Comparison of ENCODE assay signal across 12 cellular contexts in the genomic region with DNA sequence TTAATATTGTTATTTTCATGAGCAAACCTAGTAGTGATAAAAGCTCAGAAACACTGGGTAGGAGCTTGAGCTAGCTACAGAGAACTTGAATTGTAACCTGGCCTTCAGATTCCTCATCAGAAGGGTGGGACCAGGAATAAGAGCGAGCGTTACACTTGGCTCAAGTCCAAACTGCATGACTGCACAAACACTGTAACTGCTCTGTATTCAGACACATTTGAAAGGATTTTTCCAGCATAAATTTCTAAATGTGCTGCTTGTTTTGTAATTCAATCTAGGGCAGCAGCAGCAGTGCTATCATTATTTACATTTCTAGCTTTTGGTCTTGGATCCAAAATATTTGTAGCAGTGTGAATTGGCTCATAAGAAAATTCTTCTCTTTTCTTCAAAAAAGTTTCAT.
DNase-seq lines count a peak whose midpoint lies in the region; ATAC-seq, FAIRE-seq and TF ChIP-seq lines count a peak whose summit lies in the region.
"Had no signal": no experiment of that assay in that cellular context is flagged by ENCODE, and none has a peak within 500 bp of the region (broad histone marks: within the 10 kb centered on the region; RNA-seq: fewer than 3 reads in every experiment).

No MANE protein-coding gene starts in this region.

- no peaks in the 10 kb centered on the region for H3K36me3 ChIP-seq in small intestine (ENCODE audit: control insufficient read depth in 2 of 2, insufficient read depth in 2 of 2, low read length in 2 of 2)
- H3K36me3 ChIP-seq: gastrocnemius medialis, upper lobe of left lung had no signal

- H3K4me3 ChIP-seq in epithelial cell of esophagus (ENCODE audit: low read length) (no peak overlapping the region), small intestine (ENCODE audit: low read depth in 1 of 2, low read length in 2 of 2) (no peak overlapping the region)
- H3K4me3 ChIP-seq: gastrocnemius medialis, upper lobe of left lung had no signal

- no peaks in the 10 kb centered on the region for H3K4me1 ChIP-seq in small intestine (ENCODE audit: control insufficient read depth in 2 of 2, insufficient read depth in 1 of 2, low read depth in 1 of 2, low read length in 1 of 2)

- no peak for FAIRE-seq in small intestine (lab: Jason Lieb, UNC)

- WGBS in small intestine, 3 donors = 16 to 36% (median 26%) methylated on average over 2 of the region's 2 CpGs

- peak; percentile 40 for DNase-seq in NCI-H2171 treated with DMSO at 0.1 percent for 48 hours (lab: John Stamatoyannopoulos, UW)
- no peak for DNase-seq in NCI-H2171 (lab: John Stamatoyannopoulos, UW)
- peak; percentile 75 for DNase-seq in NCI-H69 (lab: John Stamatoyannopoulos, UW)
- DNase-seq in epithelial cell of esophagus (ENCODE audit: low read depth) = peak; percentile 75
- DNase-seq in small intestine = peak; percentile 72
- no peak for DNase-seq in endothelial cell (ENCODE audit: low spot score)
- DNase-seq: naive thymus-derived CD4-positive, alpha-beta T cell had no signal

- no peaks in the 10 kb centered on the region for H3K9me3 ChIP-seq in small intestine (ENCODE audit: control insufficient read depth, low read depth)
- H3K9me3 ChIP-seq: gastrocnemius medialis had no signal

- ATAC-seq in HG03280 (IDR thresholded peaks at IDR 0.05; ENCODE audit: unreplicated experiment) (no peak), GM21528 (IDR thresholded peaks at IDR 0.05; ENCODE audit: low FRiP score, unreplicated experiment) (no peak)
- ATAC-seq: activated CD4-positive, CD25-positive, alpha-beta regulatory T cell treated with anti-CD3 and anti-CD28 coated beads, Interleukin-2, amount 50 U/mL, for 24 hours; naive thymus-derived CD4-positive, alpha-beta T cell had no signal

- H3K27me3 Mint-ChIP-seq in endothelial cell (ENCODE audit: unreplicated experiment) = no peaks in the 10 kb centered on the region

- H3K27ac ChIP-seq in small intestine (ENCODE audit: low read depth in 1 of 2, low read length in 1 of 2) = no peak overlapping the region
- H3K27ac ChIP-seq: gastrocnemius medialis, upper lobe of left lung had no signal

- H3K27ac Mint-ChIP-seq in endothelial cell (ENCODE audit: unreplicated experiment) = no peak overlapping the region
- H3K27ac Mint-ChIP-seq: naive thymus-derived CD4-positive, alpha-beta T cell had no signal

- TF ChIP-seq CTCF in epithelial cell of esophagus (IDR thresholded peaks at IDR 0.05; ENCODE audit: insufficient read depth, low read depth, low read length, missing control alignments) (no peak), endothelial cell (IDR thresholded peaks at IDR 0.05; ENCODE audit: unreplicated experiment) (no peak)

- H3K27me3 ChIP-seq in small intestine (ENCODE audit: control insufficient read depth in 2 of 2, insufficient read depth in 2 of 2, low read length in 2 of 2) = no peaks in the 10 kb centered on the region
- H3K27me3 ChIP-seq: gastrocnemius medialis, upper lobe of left lung had no signal

- peaks cover 2% of the 10 kb centered on the region for H3K4me1 Mint-ChIP-seq in endothelial cell (ENCODE audit: unreplicated experiment)
- H3K4me1 Mint-ChIP-seq: naive thymus-derived CD4-positive, alpha-beta T cell had no signal

- peaks cover 2% of the 10 kb centered on the region for H3K36me3 Mint-ChIP-seq in endothelial cell (ENCODE audit: low read depth, unreplicated experiment)

- no peak overlapping the region for H3K4me3 Mint-ChIP-seq in endothelial cell (ENCODE audit: unreplicated experiment)
- H3K4me3 Mint-ChIP-seq: naive thymus-derived CD4-positive, alpha-beta T cell had no signal

- peaks cover 5% of the 10 kb centered on the region for H3K9me3 Mint-ChIP-seq in endothelial cell (ENCODE audit: unreplicated experiment)

Comparison
In these comparisons a context has a peak if more than half of its experiments do, and no peak if none do; other contexts are left out.
1. DNase-seq: peak in NCI-H2171 treated with DMSO at 0.1 percent for 48 hours (single experiment), NCI-H69 (single experiment), epithelial cell of esophagus (single experiment) and small intestine (single experiment); none in NCI-H2171 (single experiment) and endothelial cell (single experiment).